ENCODE assay signal across 1 cellular context in the genomic region with DNA sequence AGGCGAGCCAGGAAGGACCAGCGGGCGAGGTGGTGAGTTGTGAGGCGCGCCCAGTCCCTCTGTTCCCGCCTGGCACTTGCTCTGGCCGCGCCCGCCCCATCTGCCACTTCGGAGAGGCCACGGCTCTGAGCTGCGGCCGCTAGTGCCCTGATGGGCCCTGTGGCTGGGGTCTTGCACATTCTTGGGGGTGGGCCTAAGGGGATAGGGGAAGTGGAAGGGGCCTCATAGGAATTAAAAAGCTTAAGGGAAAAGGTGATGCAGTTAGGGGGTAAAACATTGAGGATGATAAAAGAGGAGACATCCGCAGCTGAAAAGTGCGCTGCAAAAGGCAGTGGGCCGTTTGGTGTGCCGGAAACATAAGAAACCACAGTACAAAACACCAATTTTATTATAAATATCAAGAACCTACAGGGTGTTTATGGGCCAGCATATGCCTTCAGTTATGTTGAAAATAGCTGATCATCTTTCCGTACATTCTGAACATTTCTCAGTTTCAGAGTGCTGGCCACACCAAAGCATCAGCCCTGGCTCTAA.
TF ChIP-seq lines count a peak whose summit lies in the region.

No MANE protein-coding gene starts in this region.

TF ChIP-seq in IMR-90, 13 proteins besides CTCF, POLR2A, EP300 and RAD21:
- no peak for TF ChIP-seq FOS (IDR thresholded peaks at IDR 0.05; ENCODE audit: low read depth, low read length)
- no peak for TF ChIP-seq MXI1 (IDR thresholded peaks at IDR 0.05; ENCODE audit: borderline replicate concordance, low read depth, low read length)
- TF ChIP-seq, protein P1, sequence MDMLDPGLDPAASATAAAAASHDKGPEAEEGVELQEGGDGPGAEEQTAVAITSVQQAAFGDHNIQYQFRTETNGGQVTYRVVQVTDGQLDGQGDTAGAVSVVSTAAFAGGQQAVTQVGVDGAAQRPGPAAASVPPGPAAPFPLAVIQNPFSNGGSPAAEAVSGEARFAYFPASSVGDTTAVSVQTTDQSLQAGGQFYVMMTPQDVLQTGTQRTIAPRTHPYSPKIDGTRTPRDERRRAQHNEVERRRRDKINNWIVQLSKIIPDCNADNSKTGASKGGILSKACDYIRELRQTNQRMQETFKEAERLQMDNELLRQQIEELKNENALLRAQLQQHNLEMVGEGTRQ (IDR thresholded peaks at IDR 0.05; ENCODE audit: low read depth, low read length) = no peak
- TF ChIP-seq NFE2L2 (IDR thresholded peaks at IDR 0.05; ENCODE audit: low read depth, low read length) = no peak
- no peak for TF ChIP-seq RFX5 (IDR thresholded peaks at IDR 0.05; ENCODE audit: low read depth, low read length)
- TF ChIP-seq RCOR1 (IDR thresholded peaks at IDR 0.05; ENCODE audit: insufficient replicate concordance, low read length) = no peak
- no peak for TF ChIP-seq BHLHE40 (IDR thresholded peaks at IDR 0.05; ENCODE audit: low read depth, low read length)
- TF ChIP-seq, protein P2, sequence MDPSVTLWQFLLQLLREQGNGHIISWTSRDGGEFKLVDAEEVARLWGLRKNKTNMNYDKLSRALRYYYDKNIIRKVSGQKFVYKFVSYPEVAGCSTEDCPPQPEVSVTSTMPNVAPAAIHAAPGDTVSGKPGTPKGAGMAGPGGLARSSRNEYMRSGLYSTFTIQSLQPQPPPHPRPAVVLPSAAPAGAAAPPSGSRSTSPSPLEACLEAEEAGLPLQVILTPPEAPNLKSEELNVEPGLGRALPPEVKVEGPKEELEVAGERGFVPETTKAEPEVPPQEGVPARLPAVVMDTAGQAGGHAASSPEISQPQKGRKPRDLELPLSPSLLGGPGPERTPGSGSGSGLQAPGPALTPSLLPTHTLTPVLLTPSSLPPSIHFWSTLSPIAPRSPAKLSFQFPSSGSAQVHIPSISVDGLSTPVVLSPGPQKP (IDR thresholded peaks at IDR 0.05; ENCODE audit: borderline replicate concordance, low read depth, low read length) = no peak
- TF ChIP-seq CHD1 (IDR thresholded peaks at IDR 0.05; ENCODE audit: low read depth, low read length) = no peak
- TF ChIP-seq MAFK (IDR thresholded peaks at IDR 0.05; ENCODE audit: low read depth, low read length) = no peak
- TF ChIP-seq CEBPB (IDR thresholded peaks at IDR 0.05; ENCODE audit: low read depth, low read length) = no peak
- no peak for TF ChIP-seq MAZ (IDR thresholded peaks at IDR 0.05; ENCODE audit: borderline replicate concordance, low read depth, low read length)
- TF ChIP-seq SMC3 (IDR thresholded peaks at IDR 0.05; ENCODE audit: low read depth, low read length) = no peak
